ENCODE assay signal across 22 cellular contexts in the genomic region with DNA sequence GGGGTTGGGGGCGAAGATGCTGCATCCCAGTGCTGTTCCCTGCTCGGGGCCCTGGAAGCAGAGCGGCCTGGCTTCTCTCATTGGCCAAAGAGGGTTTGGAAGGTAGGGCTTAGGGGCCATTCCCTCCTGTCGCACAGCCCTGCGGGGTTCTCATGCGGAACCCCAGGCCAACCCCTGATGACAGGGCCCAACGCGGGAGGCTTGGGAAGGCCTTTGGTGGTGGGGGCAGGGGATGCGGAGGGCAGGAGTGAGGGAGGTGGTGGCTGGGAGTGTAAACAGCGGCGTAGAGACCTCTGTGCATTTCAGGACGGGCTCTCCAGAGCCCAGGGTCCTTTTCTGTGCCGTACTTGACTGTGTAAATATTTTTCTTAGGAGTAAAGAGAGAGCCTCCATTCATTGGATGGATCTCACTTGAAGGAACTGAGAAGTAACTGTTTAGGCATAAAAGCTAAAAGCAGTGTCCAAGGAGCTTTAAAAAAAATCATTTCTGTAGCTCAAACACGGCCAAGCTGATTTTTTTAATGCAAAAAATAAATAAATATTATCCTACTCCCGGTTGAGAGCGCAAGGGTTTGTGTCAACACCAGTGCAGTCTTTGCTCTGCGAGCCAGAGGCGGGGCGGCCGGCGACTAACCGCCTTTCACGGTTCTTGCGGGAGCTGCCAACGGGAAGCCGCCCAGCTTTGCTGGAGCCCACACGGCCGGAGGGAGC.
DNase-seq lines count a peak whose midpoint lies in the region; ATAC-seq, FAIRE-seq and TF ChIP-seq lines count a peak whose summit lies in the region.
"Had no signal": no experiment of that assay in that cellular context is flagged by ENCODE, and none has a peak within 500 bp of the region (broad histone marks: within the 10 kb centered on the region; RNA-seq: fewer than 3 reads in every experiment).

No MANE protein-coding gene starts in this region.

- no peak; a peak in 1 of 4 replicates for TF ChIP-seq POLR2A in HepG2 (IDR thresholded peaks at IDR 0.05; ENCODE audit: insufficient read depth in 1 of 2, low read depth in 2 of 2, low read length in 2 of 2)
- TF ChIP-seq POLR2A in right lobe of liver (IDR thresholded peaks at IDR 0.05), result no peak
- TF ChIP-seq POLR2A in stomach (IDR thresholded peaks at IDR 0.05), result no peak

- no peak overlapping the region for H2AFZ ChIP-seq in HepG2 (ENCODE audit: low read length)

- H3K27ac ChIP-seq in HepG2 (ENCODE audit: extremely low read length, insufficient read depth, low read length), result peak overlapping the region; percentile 91
- H3K27ac ChIP-seq in right lobe of liver, result no peak overlapping the region
- H3K27ac ChIP-seq in layer of hippocampus (ENCODE audit: low read depth, low read length), result peak overlapping the region; percentile 38
- peak overlapping the region; percentile 67 to 82 (median 71) for H3K27ac ChIP-seq in stomach
- H3K27ac ChIP-seq: KMS-11 had no signal

- intact Hi-C loops in HepG2 (cut with micrococcal nuclease; ENCODE audit: unreplicated experiment) (no loop called here), right lobe of liver (cut with DNase I) (no loop called here), stomach (cut with DNase I; ENCODE audit: low total_unique reads) (no loop called here)

- no peak for TF ChIP-seq RAD21 in HepG2 (CRISPR knock-in tag; IDR thresholded peaks at IDR 0.05)

- no TSS peak for BruUV-seq in HepG2 (replicated peaks; lab: Mats Ljungman, UMichigan)

- CTCF ChIA-PET in HepG2 (lab: Yijun Ruan, JAX; ENCODE audit: low intra/inter-chr PET ratio, low total read pairs), result no interaction called here

- POLR2A ChIA-PET in HepG2 (lab: Yijun Ruan, JAX), result interaction anchor here (0.9 to 4.2 kb wide), 7 partner anchors 9 to 103 kb away, joined by 3 to 43 read pairs (median 8); no protein-coding TSS in a partner anchor

- ATAC-seq in HepG2 (peak; percentile 86), right lobe of liver (no peak), GM21717 (IDR thresholded peaks at IDR 0.05; ENCODE audit: unreplicated experiment) (no peak)
- ATAC-seq: Panc1 had no signal

- FAIRE-seq in HepG2 (lab: Jason Lieb, UNC), result peak; percentile 77
- no peak for FAIRE-seq in D721Med (lab: Jason Lieb, UNC)

- WGBS in HepG2 (ENCODE audit: low lambda C conversion rate), result 4% methylated on average over 23 of the region's 28 CpGs
- 34% methylated on average over 22 of the region's 28 CpGs for WGBS in right lobe of liver (ENCODE audit: insufficient coverage, low coverage, low lambda C conversion rate, missing lambda C conversion rate)
- WGBS in stomach, 5 donors, result 25 to 50% (median 30%) methylated on average over 22 to 28 of the region's 28 CpGs

- peaks cover 59% of the 10 kb centered on the region for H3K4me1 ChIP-seq in HepG2 (ENCODE audit: insufficient read depth, low read length)
- H3K4me1 ChIP-seq in right lobe of liver, result no peaks in the 10 kb centered on the region
- peaks cover 15 to 46% (median 27%) of the 10 kb centered on the region in 4 donors for H3K4me1 ChIP-seq in stomach

- H3K4me2 ChIP-seq in HepG2 (ENCODE audit: low read depth, low read length), result peak overlapping the region; percentile 74
- H3K4me2 ChIP-seq: KMS-11 had no signal

- H3K4me3 ChIP-seq in HepG2 (replicated peaks in 1 of 3; ENCODE audit: insufficient read depth in 1 of 3, low read depth in 2 of 3, low read length in 3 of 3) (peak overlapping the region; percentile 22 to 51 (median 42); a peak in 4 of 6 replicates), right lobe of liver (no peak overlapping the region), stomach (no peak overlapping the region)

- H3K9me3 ChIP-seq in HepG2 (ENCODE audit: low read length) (no peaks in the 10 kb centered on the region), right lobe of liver (no peaks in the 10 kb centered on the region), stomach (peaks cover 0 to 4% (median 0%) of the 10 kb centered on the region in 4 donors)

- H3K27me3 ChIP-seq in HepG2 (ENCODE audit: control insufficient read depth in 1 of 2, insufficient read depth in 2 of 2, low read length in 2 of 2) (no peaks in the 10 kb centered on the region), right lobe of liver (no peaks in the 10 kb centered on the region), layer of hippocampus (ENCODE audit: control insufficient read depth, insufficient read depth, low read length) (peaks cover 4% of the 10 kb centered on the region), stomach (peaks cover 0 to 21% (median 0%) of the 10 kb centered on the region in 3 donors)

- TF ChIP-seq CTCF in HepG2 (CRISPR knock-in tag; IDR thresholded peaks at IDR 0.05) (no peak), right lobe of liver (IDR thresholded peaks at IDR 0.05) (no peak), stomach (IDR thresholded peaks at IDR 0.05) (no peak), D721Med (IDR thresholded peaks at IDR 0.05; ENCODE audit: insufficient read depth, missing control alignments) (no peak)

- DNase-seq in HepG2 (ENCODE audit: low spot score), result peak; percentile 80
- no peak for DNase-seq in right lobe of liver
- DNase-seq in stomach, result peak; percentile 82
- no peak for DNase-seq in iPS-NIHi7 (ENCODE audit: extremely low spot score)
- no peak for DNase-seq in D721Med (ENCODE audit: insufficient read length, low spot score)
- DNase-seq: AML-193; Calu3; CD4-positive, CD25-positive, alpha-beta regulatory T cell; DND-41; GDM1; HFFc6; MM.1S; NCI-H1417; NCI-H1930; NCI-H2171; NCI-H510A; NCI-H82; SHP77 had no signal

- no peaks in the 10 kb centered on the region for H4K20me1 ChIP-seq in HepG2 (ENCODE audit: insufficient read depth, low read length)

- H3K79me2 ChIP-seq in HepG2 (ENCODE audit: insufficient read depth, low read length), result no peaks in the 10 kb centered on the region

- in situ Hi-C loops in HepG2 (cut with HindIII; ENCODE audit: extremely low pct_ligation_motif_present, low pct_unique_long_range_greater_than_20kb), result no loop called here

- no peaks in the 10 kb centered on the region for H3K36me3 ChIP-seq in HepG2 (replicated peaks in 1 of 2; ENCODE audit: control insufficient read depth in 1 of 2, insufficient read depth in 2 of 2, low read length in 2 of 2)
- no peaks in the 10 kb centered on the region for H3K36me3 ChIP-seq in right lobe of liver
- no peaks in the 10 kb centered on the region for H3K36me3 ChIP-seq in stomach

- peak overlapping the region; percentile 63 for H3K9ac ChIP-seq in HepG2 (ENCODE audit: insufficient read depth, low read depth, low read length)
- H3K9ac ChIP-seq: KMS-11 had no signal

- TF ChIP-seq EP300 in HepG2 (IDR thresholded peaks at IDR 0.05; ENCODE audit: low read depth in 2 of 2, low read length in 2 of 2) (no peak), HepG2 (CRISPR knock-in tag; IDR thresholded peaks at IDR 0.05; ENCODE audit: borderline replicate concordance) (no peak), stomach (IDR thresholded peaks at IDR 0.05) (no peak)

TF ChIP-seq in HepG2, 621 proteins besides CTCF, POLR2A, EP300 and RAD21 (continues in another document):
- TF ChIP-seq KMT2A (CRISPR knock-in tag; IDR thresholded peaks at IDR 0.05) (no peak), ZNF781 (CRISPR knock-in tag; IDR thresholded peaks at IDR 0.05; ENCODE audit: borderline replicate concordance, not compliant biosample characterization) (no peak), NR1H2 (CRISPR knock-in tag; IDR thresholded peaks at IDR 0.05; ENCODE audit: borderline replicate concordance, low read depth) (no peak), ZNF788 (CRISPR knock-in tag; IDR thresholded peaks at IDR 0.05; ENCODE audit: borderline replicate concordance) (no peak), ZNF850 (CRISPR knock-in tag; conservative IDR thresholded peaks at IDR 0.05) (no peak), ZBTB3 (CRISPR knock-in tag; IDR thresholded peaks at IDR 0.05; ENCODE audit: borderline replicate concordance, low read depth) (no peak)
- TF ChIP-seq, protein P1, sequence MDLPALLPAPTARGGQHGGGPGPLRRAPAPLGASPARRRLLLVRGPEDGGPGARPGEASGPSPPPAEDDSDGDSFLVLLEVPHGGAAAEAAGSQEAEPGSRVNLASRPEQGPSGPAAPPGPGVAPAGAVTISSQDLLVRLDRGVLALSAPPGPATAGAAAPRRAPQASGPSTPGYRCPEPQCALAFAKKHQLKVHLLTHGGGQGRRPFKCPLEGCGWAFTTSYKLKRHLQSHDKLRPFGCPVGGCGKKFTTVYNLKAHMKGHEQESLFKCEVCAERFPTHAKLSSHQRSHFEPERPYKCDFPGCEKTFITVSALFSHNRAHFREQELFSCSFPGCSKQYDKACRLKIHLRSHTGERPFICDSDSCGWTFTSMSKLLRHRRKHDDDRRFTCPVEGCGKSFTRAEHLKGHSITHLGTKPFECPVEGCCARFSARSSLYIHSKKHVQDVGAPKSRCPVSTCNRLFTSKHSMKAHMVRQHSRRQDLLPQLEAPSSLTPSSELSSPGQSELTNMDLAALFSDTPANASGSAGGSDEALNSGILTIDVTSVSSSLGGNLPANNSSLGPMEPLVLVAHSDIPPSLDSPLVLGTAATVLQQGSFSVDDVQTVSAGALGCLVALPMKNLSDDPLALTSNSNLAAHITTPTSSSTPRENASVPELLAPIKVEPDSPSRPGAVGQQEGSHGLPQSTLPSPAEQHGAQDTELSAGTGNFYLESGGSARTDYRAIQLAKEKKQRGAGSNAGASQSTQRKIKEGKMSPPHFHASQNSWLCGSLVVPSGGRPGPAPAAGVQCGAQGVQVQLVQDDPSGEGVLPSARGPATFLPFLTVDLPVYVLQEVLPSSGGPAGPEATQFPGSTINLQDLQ (CRISPR knock-in tag; IDR thresholded peaks at IDR 0.05), result no peak
- TF ChIP-seq, protein P2, sequence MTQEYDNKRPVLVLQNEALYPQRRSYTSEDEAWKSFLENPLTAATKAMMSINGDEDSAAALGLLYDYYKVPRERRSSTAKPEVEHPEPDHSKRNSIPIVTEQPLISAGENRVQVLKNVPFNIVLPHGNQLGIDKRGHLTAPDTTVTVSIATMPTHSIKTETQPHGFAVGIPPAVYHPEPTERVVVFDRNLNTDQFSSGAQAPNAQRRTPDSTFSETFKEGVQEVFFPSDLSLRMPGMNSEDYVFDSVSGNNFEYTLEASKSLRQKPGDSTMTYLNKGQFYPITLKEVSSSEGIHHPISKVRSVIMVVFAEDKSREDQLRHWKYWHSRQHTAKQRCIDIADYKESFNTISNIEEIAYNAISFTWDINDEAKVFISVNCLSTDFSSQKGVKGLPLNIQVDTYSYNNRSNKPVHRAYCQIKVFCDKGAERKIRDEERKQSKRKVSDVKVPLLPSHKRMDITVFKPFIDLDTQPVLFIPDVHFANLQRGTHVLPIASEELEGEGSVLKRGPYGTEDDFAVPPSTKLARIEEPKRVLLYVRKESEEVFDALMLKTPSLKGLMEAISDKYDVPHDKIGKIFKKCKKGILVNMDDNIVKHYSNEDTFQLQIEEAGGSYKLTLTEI (CRISPR knock-in tag; conservative IDR thresholded peaks at IDR 0.05), result no peak

Comparison
In these comparisons a context has a peak if more than half of its experiments do, and no peak if none do; other contexts are left out.
1. DNase-seq: peak in HepG2 (single experiment) and stomach (single experiment); none in right lobe of liver (0 of 3), iPS-NIHi7 (single experiment) and D721Med (single experiment).
2. H3K27ac ChIP-seq: peak in HepG2 (single experiment), layer of hippocampus (single experiment) and stomach (5 of 5); none in right lobe of liver (0 of 3).
3. H3K4me3 ChIP-seq: peak in HepG2 (3 of 3); none in right lobe of liver (0 of 3) and stomach (0 of 4).